16 cellular contexts compared by ENCODE assay signal in the genomic region with DNA sequence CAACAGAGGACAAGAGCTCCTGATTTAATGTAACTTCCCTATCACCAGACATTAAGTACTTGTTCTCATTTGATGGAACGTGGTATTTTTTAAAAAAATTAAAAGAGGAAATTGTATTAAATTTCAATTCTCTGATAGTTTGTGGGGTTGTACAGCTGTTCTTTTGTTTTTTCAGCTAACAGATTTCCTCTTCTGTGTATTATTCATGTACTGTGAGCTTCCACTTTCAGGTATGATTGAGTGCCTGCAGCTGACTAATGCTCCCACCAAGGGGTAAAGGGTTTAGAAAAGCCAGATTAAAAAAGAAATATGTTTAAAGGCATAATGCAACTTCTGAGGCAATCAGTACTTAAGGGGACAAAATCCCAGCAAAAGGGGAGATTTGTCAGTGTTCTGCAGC.
"Had no signal": no experiment of that assay in that cellular context is flagged by ENCODE, and none has a peak within 500 bp of the region (broad histone marks: within the 10 kb centered on the region; RNA-seq: fewer than 3 reads in every experiment).

No MANE protein-coding gene starts in this region.

- ATAC-seq: activated CD4-positive, CD25-positive, alpha-beta regulatory T cell treated with anti-CD3 and anti-CD28 coated beads, Interleukin-2, amount 50 U/mL, for 24 hours; activated CD8-positive, alpha-beta memory T cell treated with anti-CD3 and anti-CD28 coated beads, Interleukin-2, amount 10 ng/mL, durations not matched to agents 7 days and 5 days; activated T-cell treated with anti-CD3 and anti-CD28 coated beads, Interleukin-2, amount 50 U/mL, for 4 hours; esophagus mucosa; natural killer cell treated with Interleukin-12 subunit alpha and Interleukin-12 subunit beta and Interleukin-15 and Interleukin-18, amount 100 ng/mL, for 72 hours; right lobe of liver; upper lobe of right lung had no signal

- H3K27me3 ChIP-seq: right lobe of liver, upper lobe of right lung had no signal

- DNase-seq: activated CD4-positive, alpha-beta T cell treated with anti-CD3 and anti-CD28 coated beads, Interleukin-2, amount 50 U/mL, for 48 hours; activated CD8-positive, alpha-beta memory T cell treated with anti-CD3 and anti-CD28 coated beads, Interleukin-2, amount 10 ng/mL, durations not matched to agents 7 days and 5 days; activated naive CD4-positive, alpha-beta T cell; activated T-cell treated with anti-CD3 and anti-CD28 coated beads, Interleukin-2, amount 50 U/mL, for 4 hours; foreskin fibroblast; mammary epithelial cell; occipital lobe; right lobe of liver; stimulated activated CD4-positive, alpha-beta T cell treated with anti-CD3 and anti-CD28 coated beads, Interleukin-12 subunit alpha, Interleukin-12 subunit beta, amount 100 ng/mL, for 4 hours; stimulated activated naive CD4-positive, alpha-beta T cell; SW 1271; upper lobe of right lung had no signal

- H3K27ac ChIP-seq: prostate gland, right lobe of liver, upper lobe of right lung had no signal

- H3K4me3 ChIP-seq: prostate gland, right lobe of liver, upper lobe of right lung had no signal

- H3K4me1 ChIP-seq: prostate gland, right lobe of liver, upper lobe of right lung had no signal

- H3K36me3 ChIP-seq: prostate gland, right lobe of liver, upper lobe of right lung had no signal

- H3K9me3 ChIP-seq: prostate gland, right lobe of liver, upper lobe of right lung had no signal
